Comparison of ENCODE assay signal across 13 cellular contexts in genomic region chr1:15282810-15283474, GRCh38. TPM values are rescaled to one million over a fixed set of nuclear protein-coding genes. Genes with fewer than 3 reads are reported as not detected.
DNase-seq lines count a peak whose midpoint lies in the region; ATAC-seq, FAIRE-seq and TF ChIP-seq lines count a peak whose summit lies in the region.
"Had no signal": no experiment of that assay in that cellular context is flagged by ENCODE, and none has a peak within 500 bp of the region (broad histone marks: within the 10 kb centered on the region; RNA-seq: fewer than 3 reads in every experiment).

No MANE protein-coding gene starts in this region.

- DNase-seq in NCI-H1092 (lab: John Stamatoyannopoulos, UW) = peak; percentile 25
- no peak for DNase-seq in RWPE2 (ENCODE audit: low spot score)
- DNase-seq in esophagus muscularis mucosa (ENCODE audit: extremely low spot score) = no peak
- no peak for DNase-seq in GM12891 (ENCODE audit: insufficient read length, low spot score)
- no peak for DNase-seq in SKM-1 treated with dmso at 0.1 percent for 144 hours (lab: John Stamatoyannopoulos, UW; ENCODE audit: unreplicated experiment)
- DNase-seq: NCI-H187 treated with DMSO at 0.1 percent for 48 hours; stimulated activated CD4-positive, alpha-beta T cell treated with anti-CD3 and anti-CD28 coated beads, Interleukin-12 subunit alpha, Interleukin-12 subunit beta, amount 100 ng/mL, for 4 hours had no signal

- peak; percentile 9; the same call in 1 of the 3 replicates for ATAC-seq in RWPE2 (ENCODE audit: low read depth)
- no peak for ATAC-seq in HG03175 (IDR thresholded peaks at IDR 0.05; ENCODE audit: unreplicated experiment)
- no peak for ATAC-seq in GM21381 (IDR thresholded peaks at IDR 0.05; ENCODE audit: unreplicated experiment)

- no peak for TF ChIP-seq POLR2A in esophagus muscularis mucosa (IDR thresholded peaks at IDR 0.05; ENCODE audit: low read depth)
- TF ChIP-seq POLR2A in GM12891 (IDR thresholded peaks at IDR 0.05; ENCODE audit: low read depth, low read length) = no peak

- WGBS in esophagus muscularis mucosa = 62% methylated on average over 5 of the region's 7 CpGs

- FAIRE-seq in GM12891 (lab: Jason Lieb, UNC) = no peak

- no peak overlapping the region for H3K9ac ChIP-seq in muscle layer of colon (ENCODE audit: low read length)

- H3K4me3 ChIP-seq in RWPE2 (ENCODE audit: severe bottlenecking) = no peak overlapping the region
- no peak overlapping the region for H3K4me3 ChIP-seq in esophagus muscularis mucosa
- H3K4me3 ChIP-seq in muscle layer of colon (ENCODE audit: low read depth in 1 of 2, low read length in 2 of 2) = no peak overlapping the region
- H3K4me3 ChIP-seq: SK-N-MC had no signal

- H3K27me3 ChIP-seq in RWPE2 (ENCODE audit: insufficient read depth, poor library complexity, severe bottlenecking) (no peaks in the 10 kb centered on the region), esophagus muscularis mucosa (no peaks in the 10 kb centered on the region), muscle layer of colon (ENCODE audit: control insufficient read depth in 1 of 2, insufficient read depth in 2 of 2, low read length in 2 of 2) (no peaks in the 10 kb centered on the region)

- TF ChIP-seq CTCF in RWPE2 (IDR thresholded peaks at IDR 0.05; ENCODE audit: poor library complexity, severe bottlenecking) = no peak
- TF ChIP-seq CTCF in esophagus muscularis mucosa (IDR thresholded peaks at IDR 0.05) = no peak

- H3K27ac ChIP-seq in RWPE2 (ENCODE audit: poor library complexity, severe bottlenecking) = no peak overlapping the region
- H3K27ac ChIP-seq in esophagus muscularis mucosa (replicated peaks in 1 of 4) = peak overlapping the region; percentile 62 to 69 (median 68)
- H3K27ac ChIP-seq in muscle layer of colon (ENCODE audit: low read depth, low read length) = peak overlapping the region; percentile 70
- H3K27ac ChIP-seq: HL-60, SK-N-MC had no signal

- H3K9me3 ChIP-seq in RWPE2 (ENCODE audit: severe bottlenecking) = no peaks in the 10 kb centered on the region
- H3K9me3 ChIP-seq in esophagus muscularis mucosa = no peaks in the 10 kb centered on the region
- H3K9me3 ChIP-seq in muscle layer of colon (ENCODE audit: low read length) = no peaks in the 10 kb centered on the region

- intact Hi-C loops in esophagus muscularis mucosa (cut with DNase I) = no loop called here

- H3K4me1 ChIP-seq in RWPE2 (ENCODE audit: insufficient read depth, poor library complexity, severe bottlenecking) (peaks cover 17% of the 10 kb centered on the region), esophagus muscularis mucosa (peaks cover 12 to 32% (median 22%) of the 10 kb centered on the region in 4 donors), muscle layer of colon (ENCODE audit: insufficient read depth, low read length) (peaks cover 30% of the 10 kb centered on the region)

- TF ChIP-seq EP300 in esophagus muscularis mucosa (IDR thresholded peaks at IDR 0.05) = peak; percentile 14

- H3K36me3 ChIP-seq in RWPE2 (ENCODE audit: low read depth) (no peaks in the 10 kb centered on the region), esophagus muscularis mucosa (no peaks in the 10 kb centered on the region), muscle layer of colon (ENCODE audit: insufficient read depth, low read length) (no peaks in the 10 kb centered on the region)

TF ChIP-seq in GM12891, 5 proteins besides CTCF, POLR2A, EP300 and RAD21:
- TF ChIP-seq PAX5 (IDR thresholded peaks at IDR 0.05; ENCODE audit: insufficient read depth, low read length, severe bottlenecking) (no peak), POU2F2 (IDR thresholded peaks at IDR 0.05; ENCODE audit: low read depth, low read length) (no peak), SPI1 (IDR thresholded peaks at IDR 0.05; ENCODE audit: low read depth, low read length) (no peak), TAF1 (IDR thresholded peaks at IDR 0.05; ENCODE audit: low read depth, low read length) (no peak), POLR2AphosphoS5 (IDR thresholded peaks at IDR 0.05; ENCODE audit: low read depth, low read length) (no peak)

RNA-seq across cellular contexts. Expression of gene FHAD1, which starts 35.9 kb away (rescaled TPM):
- under 1 TPM in 3 of 4 donors, not detected in 1; under 0.01 to 0.26 (median 0.06) TPM for total RNA-seq in esophagus muscularis mucosa
- polyA plus RNA-seq in GM12891 (2012; ENCODE audit: low read depth, missing spikeins) = 0.15 TPM
- total RNA-seq: activated T-helper 2 cell treated with anti-CD3 and anti-CD28 coated beads, Interferon-gamma antibody, Interleukin-2, Interleukin-4, amounts not matched to agents 10 μg/mL and 5 μg/mL and 100 μg/mL, durations not matched to agents 14 hours and 24 hours and 36 hours had no signal
